Comparison of ENCODE assay signal across 29 cellular contexts in genomic region chr9:123541441-123541840, GRCh38.
DNase-seq lines count a peak whose midpoint lies in the region; ATAC-seq and TF ChIP-seq lines count a peak whose summit lies in the region.
"Had no signal": no experiment of that assay in that cellular context is flagged by ENCODE, and none has a peak within 500 bp of the region (broad histone marks: within the 10 kb centered on the region; RNA-seq: fewer than 3 reads in every experiment).

No MANE protein-coding gene starts in this region.

- H3K4me3 ChIP-seq in right atrium auricular region: no peak overlapping the region
- H3K4me3 ChIP-seq in MG63: no peak overlapping the region
- H3K4me3 ChIP-seq in thyroid gland (replicated peaks in 1 of 3): no peak overlapping the region
- H3K4me3 ChIP-seq: colonic mucosa, testis had no signal

- DNase-seq in Right ventricle myocardium inferior (ENCODE audit: missing footprints): no peak
- DNase-seq in right atrium auricular region (ENCODE audit: low spot score): no peak
- DNase-seq in MG63: peak; percentile 28
- DNase-seq in foreskin melanocyte: peak; percentile 6
- peak; percentile 16 to 30 for DNase-seq in thyroid gland
- no peak for DNase-seq in OCI-M2 (lab: John Stamatoyannopoulos, UW; ENCODE audit: unreplicated experiment)
- DNase-seq: activated B cell treated with CpG ODN at 0.5 μM for 24 hours; activated CD4-positive, alpha-beta T cell treated with anti-CD3 and anti-CD28 coated beads, Interleukin-2, amount 10 ng/mL, durations not matched to agents 7 days and 5 days; activated effector memory CD4-positive, alpha-beta T cell treated with Interleukin-2 at 50 U/mL for 16 hours; aorta; BE2C; CD8-positive, alpha-beta memory T cell; colonic mucosa; effector CD8-positive, alpha-beta T cell; GF-D8; HCEC 1CT; islet precursor cell; mammary epithelial cell; NCI-H146; NCI-H2107; NCI-H345; NCI-H774; nephron progenitor cell; small intestine; stimulated activated naive CD8-positive, alpha-beta T cell treated with anti-CD3 and anti-CD28 coated beads, Interleukin-15, Interleukin-2, amounts not matched to agents 100 U/mL and 50 U/mL, for 24 hours; testis had no signal

- H3K27me3 ChIP-seq in right atrium auricular region: no peaks in the 10 kb centered on the region
- no peaks in the 10 kb centered on the region for H3K27me3 ChIP-seq in MG63
- H3K27me3 ChIP-seq in thyroid gland: no peaks in the 10 kb centered on the region
- H3K27me3 ChIP-seq: BE2C, colonic mucosa, testis had no signal

- H3K36me3 ChIP-seq in right atrium auricular region (no peaks in the 10 kb centered on the region), MG63 (no peaks in the 10 kb centered on the region), thyroid gland (no peaks in the 10 kb centered on the region)
- H3K36me3 ChIP-seq: BE2C, colonic mucosa had no signal

- TF ChIP-seq POLR2A in thyroid gland (IDR thresholded peaks at IDR 0.05): no peak

- ATAC-seq in Right ventricle myocardium inferior: peak; percentile 77
- no peak for ATAC-seq in HG02840 (IDR thresholded peaks at IDR 0.05; ENCODE audit: low FRiP score, unreplicated experiment)
- ATAC-seq in HG02759 (IDR thresholded peaks at IDR 0.05; ENCODE audit: unreplicated experiment): no peak
- ATAC-seq: SK-N-SH treated with all-trans-retinoic acid at 6 μM for 48 hours; stimulated activated naive CD8-positive, alpha-beta T cell treated with anti-CD3 and anti-CD28 coated beads, Interleukin-15, Interleukin-2, amounts not matched to agents 100 U/mL and 50 U/mL, for 24 hours had no signal

- 57 to 70% methylated on average over 6 of the region's 6 CpGs for WGBS in thyroid gland, 2 donors

- no peaks in the 10 kb centered on the region for H3K9me3 ChIP-seq in right atrium auricular region
- no peaks in the 10 kb centered on the region for H3K9me3 ChIP-seq in MG63
- H3K9me3 ChIP-seq in thyroid gland: no peaks in the 10 kb centered on the region
- H3K9me3 ChIP-seq: BE2C, colonic mucosa, testis had no signal

- peaks cover 0 to 7% of the 10 kb centered on the region in 2 donors for H3K4me1 ChIP-seq in right atrium auricular region
- peaks cover 0 to 12% of the 10 kb centered on the region in 2 donors for H3K4me1 ChIP-seq in thyroid gland
- H3K4me1 ChIP-seq: BE2C, colonic mucosa had no signal

- intact Hi-C loops in Right ventricle myocardium inferior (cut with DNase I) (loop anchor here (5.0 kb wide), 1 partner anchor 139 kb away; no protein-coding TSS in a partner anchor), thyroid gland (cut with DNase I) (loop anchor here (5.0 kb wide), 2 partner anchors 331 to 501 kb away; no protein-coding TSS in a partner anchor)

- TF ChIP-seq CTCF in right atrium auricular region (IDR thresholded peaks at IDR 0.05) (no peak), thyroid gland (IDR thresholded peaks at IDR 0.05) (no peak)

- no peak overlapping the region for H3K27ac ChIP-seq in right atrium auricular region
- peak overlapping the region in 1 of 3 donors; percentile 3 for H3K27ac ChIP-seq in thyroid gland
- H3K27ac ChIP-seq: colonic mucosa, testis had no signal

Comparison
In these comparisons a context has a peak if more than half of its experiments do, and no peak if none do; other contexts are left out.
1. DNase-seq: peak in MG63 (single experiment), foreskin melanocyte (single experiment) and thyroid gland (2 of 2); none in Right ventricle myocardium inferior (single experiment), right atrium auricular region (single experiment) and OCI-M2 (single experiment).